1 cellular context compared by ENCODE assay signal in the genomic region with DNA sequence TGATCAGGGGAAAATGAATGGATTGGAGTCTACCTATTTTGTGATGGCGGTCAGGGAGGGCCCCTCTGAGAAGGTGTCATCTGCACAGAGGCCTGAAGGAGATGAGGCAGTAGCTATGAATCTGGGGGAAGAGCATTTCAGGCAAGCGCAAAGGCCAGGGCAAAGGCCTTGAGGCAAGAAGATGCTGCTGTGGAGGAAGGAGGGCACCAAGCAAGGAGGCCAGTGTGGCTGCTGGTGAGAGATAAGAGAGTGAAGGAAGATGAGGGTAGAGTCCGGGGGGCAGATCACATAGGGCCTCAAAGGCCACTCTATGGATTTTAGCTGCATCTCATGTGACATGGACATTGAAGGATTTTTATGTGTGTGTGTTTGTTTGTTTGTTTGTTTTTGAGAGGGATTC.
TF ChIP-seq lines count a peak whose summit lies in the region.

No MANE protein-coding gene starts in this region.

TF ChIP-seq in K562, 482 proteins besides CTCF, POLR2A, EP300 and RAD21:
- TF ChIP-seq GTF2F1 (IDR thresholded peaks at IDR 0.05; ENCODE audit: low read depth, low read length), result no peak
- no peak for TF ChIP-seq SRSF7 (optimal IDR thresholded peaks at IDR 0.05; ENCODE audit: low read depth, low read length)
- 0 out of 2 replicates have a peak, but pooled peaks have one; percentile 24 for TF ChIP-seq ARID1B (IDR thresholded peaks at IDR 0.05)
- TF ChIP-seq GABPB1 (CRISPR knock-in tag; IDR thresholded peaks at IDR 0.05), result no peak
- no peak for TF ChIP-seq ZNF551 (CRISPR knock-in tag; IDR thresholded peaks at IDR 0.05)
- no peak for TF ChIP-seq KDM1A (IDR thresholded peaks at IDR 0.05)
- TF ChIP-seq RNF219 (CRISPR knock-in tag; IDR thresholded peaks at IDR 0.05), result no peak
- peak; percentile 55 for TF ChIP-seq TCF3 (CRISPR knock-in tag; IDR thresholded peaks at IDR 0.05)
- no peak for TF ChIP-seq CREBBP (IDR thresholded peaks at IDR 0.05; ENCODE audit: low read depth, low read length)
- peak; percentile 54 for TF ChIP-seq CBFA2T3 (IDR thresholded peaks at IDR 0.05)
TF ChIP-seq in K562: peak in this region for 3.
